8 cellular contexts compared by ENCODE assay signal in genomic region chr15:101287342-101287741, GRCh38. TPM values are rescaled to one million over a fixed set of nuclear protein-coding genes. Genes with fewer than 3 reads are reported as not detected.
DNase-seq lines count a peak whose midpoint lies in the region; ATAC-seq, FAIRE-seq and TF ChIP-seq lines count a peak whose summit lies in the region.
"Not testable (repeated sequence)": the region's sequence is repeated elsewhere in the genome, so short reads cannot be mapped to it uniquely, and the experiment has no call there.

No MANE protein-coding gene starts in this region.

- peaks cover 45% of the 10 kb centered on the region for H3K79me2 ChIP-seq in astrocyte (ENCODE audit: insufficient read depth, low read length)

- H3K9me3 Mint-ChIP-seq in CD4-positive, CD25-positive, alpha-beta regulatory T cell; activated CD8-positive, alpha-beta T cell treated with anti-CD3 and anti-CD28 coated beads, Interleukin-2, amount 10 ng/mL, durations not matched to agents 7 days and 5 days (ENCODE audit: insufficient read depth); activated T-cell treated with anti-CD3 and anti-CD28 coated beads, Interleukin-2, amount 50 U/mL, for 24 hours; activated naive CD4-positive, alpha-beta T cell treated with anti-CD3 and anti-CD28 coated beads, Interleukin-2, amount 10 ng/mL, durations not matched to agents 7 days and 5 days; astrocyte (ENCODE audit: unreplicated experiment); immature natural killer cell: not testable (repeated sequence)

- H3K36me3 Mint-ChIP-seq in CD4-positive, CD25-positive, alpha-beta regulatory T cell = peaks cover 55% of the 10 kb centered on the region
- H3K36me3 Mint-ChIP-seq in T-helper 17 cell (ENCODE audit: low read depth) = not testable (repeated sequence)
- peaks cover 76% of the 10 kb centered on the region for H3K36me3 Mint-ChIP-seq in activated CD8-positive, alpha-beta T cell treated with anti-CD3 and anti-CD28 coated beads, Interleukin-2, amount 10 ng/mL, durations not matched to agents 7 days and 5 days (ENCODE audit: low read depth)
- peaks cover 99% of the 10 kb centered on the region for H3K36me3 Mint-ChIP-seq in activated T-cell treated with anti-CD3 and anti-CD28 coated beads, Interleukin-2, amount 50 U/mL, for 24 hours (ENCODE audit: low read depth)
- H3K36me3 Mint-ChIP-seq in activated naive CD4-positive, alpha-beta T cell treated with anti-CD3 and anti-CD28 coated beads, Interleukin-2, amount 10 ng/mL, durations not matched to agents 7 days and 5 days = peaks cover 70% of the 10 kb centered on the region
- H3K36me3 Mint-ChIP-seq in astrocyte (ENCODE audit: low read depth, unreplicated experiment) = peaks cover 13% of the 10 kb centered on the region
- peaks cover 20 to 49% (median 25%) of the 10 kb centered on the region in 3 donors for H3K36me3 Mint-ChIP-seq in immature natural killer cell

- not testable (repeated sequence) for ATAC-seq in CD4-positive, CD25-positive, alpha-beta regulatory T cell (ENCODE audit: low read depth in 2 of 2); T-helper 17 cell; activated CD8-positive, alpha-beta T cell treated with anti-CD3 and anti-CD28 coated beads, Interleukin-2, amount 10 ng/mL, durations not matched to agents 7 days and 5 days

- peaks cover 15 to 48% (median 35%) of the 10 kb centered on the region in 4 donors for H3K4me1 Mint-ChIP-seq in CD4-positive, CD25-positive, alpha-beta regulatory T cell
- H3K4me1 Mint-ChIP-seq in T-helper 17 cell = peaks cover 20% of the 10 kb centered on the region
- H3K4me1 Mint-ChIP-seq in activated CD8-positive, alpha-beta T cell treated with anti-CD3 and anti-CD28 coated beads, Interleukin-2, amount 10 ng/mL, durations not matched to agents 7 days and 5 days (ENCODE audit: low read depth) = peaks cover 42% of the 10 kb centered on the region
- H3K4me1 Mint-ChIP-seq in activated T-cell treated with anti-CD3 and anti-CD28 coated beads, Interleukin-2, amount 50 U/mL, for 24 hours (ENCODE audit: low read depth) = peaks cover 51% of the 10 kb centered on the region
- peaks cover 42% of the 10 kb centered on the region for H3K4me1 Mint-ChIP-seq in activated naive CD4-positive, alpha-beta T cell treated with anti-CD3 and anti-CD28 coated beads, Interleukin-2, amount 10 ng/mL, durations not matched to agents 7 days and 5 days
- H3K4me1 Mint-ChIP-seq in astrocyte (ENCODE audit: low read depth, unreplicated experiment) = not testable (repeated sequence)
- peaks cover 31 to 61% of the 10 kb centered on the region in 2 donors for H3K4me1 Mint-ChIP-seq in immature natural killer cell

- H2AFZ ChIP-seq in astrocyte (ENCODE audit: low read depth, low read length) = not testable (repeated sequence)

- H3K27ac ChIP-seq in CD4-positive, CD25-positive, alpha-beta regulatory T cell (ENCODE audit: insufficient read depth, low read length, poor library complexity, severe bottlenecking); astrocyte (ENCODE audit: low read depth, low read length): not testable (repeated sequence)
- peak overlapping the region; percentile 16 to 29 for H3K27ac ChIP-seq in testis

- H3K36me3 ChIP-seq in CD4-positive, CD25-positive, alpha-beta regulatory T cell (ENCODE audit: control insufficient read depth, insufficient read depth, low read length) = peaks cover 70% of the 10 kb centered on the region
- peaks cover 58% of the 10 kb centered on the region for H3K36me3 ChIP-seq in astrocyte (ENCODE audit: insufficient read depth, low read length)
- not testable (repeated sequence) for H3K36me3 ChIP-seq in testis (ENCODE audit: low read depth, missing control alignments)

- H3K4me3 Mint-ChIP-seq in CD4-positive, CD25-positive, alpha-beta regulatory T cell = peak overlapping the region in 1 of 4 donors; percentile 33
- not testable (repeated sequence) for H3K4me3 Mint-ChIP-seq in T-helper 17 cell; activated CD8-positive, alpha-beta T cell treated with anti-CD3 and anti-CD28 coated beads, Interleukin-2, amount 10 ng/mL, durations not matched to agents 7 days and 5 days; activated T-cell treated with anti-CD3 and anti-CD28 coated beads, Interleukin-2, amount 50 U/mL, for 24 hours; activated naive CD4-positive, alpha-beta T cell treated with anti-CD3 and anti-CD28 coated beads, Interleukin-2, amount 10 ng/mL, durations not matched to agents 7 days and 5 days; astrocyte (ENCODE audit: unreplicated experiment); immature natural killer cell

- DNase-seq in CD4-positive, CD25-positive, alpha-beta regulatory T cell; T-helper 17 cell; activated CD8-positive, alpha-beta T cell treated with anti-CD3 and anti-CD28 coated beads, Interleukin-2, amount 10 ng/mL, durations not matched to agents 7 days and 5 days; activated T-cell treated with anti-CD3 and anti-CD28 coated beads, Interleukin-2, amount 50 U/mL, for 24 hours; activated naive CD4-positive, alpha-beta T cell treated with anti-CD3 and anti-CD28 coated beads, Interleukin-2, amount 10 ng/mL, durations not matched to agents 7 days and 5 days; astrocyte (ENCODE audit: low read depth); immature natural killer cell; testis: not testable (repeated sequence)

- WGBS in testis, 2 donors = 85% methylated on average over 6 of the region's 6 CpGs

- CTCF ChIA-PET in activated CD8-positive, alpha-beta T cell treated with anti-CD3 and anti-CD28 coated beads, Interleukin-2, amount 10 ng/mL, durations not matched to agents 7 days and 5 days (lab: Charles Lee) = interaction anchor here (0.7 to 15.0 kb wide), 7 partner anchors 8 to 376 kb away, joined by 3 to 202 read pairs (median 8); no protein-coding TSS in a partner anchor
- CTCF ChIA-PET in activated naive CD4-positive, alpha-beta T cell treated with anti-CD3 and anti-CD28 coated beads, Interleukin-2, amount 10 ng/mL, durations not matched to agents 7 days and 5 days (lab: Charles Lee) = interaction anchor here (0.6 to 3.6 kb wide), 10 partner anchors 11 to 367 kb away, joined by 3 to 31 read pairs (median 4); no protein-coding TSS in a partner anchor

- TF ChIP-seq POLR2A in testis (IDR thresholded peaks at IDR 0.05) = not testable (repeated sequence)

- H3K4me2 ChIP-seq in astrocyte (ENCODE audit: low read length) = not testable (repeated sequence)

- H3K27ac Mint-ChIP-seq in CD4-positive, CD25-positive, alpha-beta regulatory T cell = peak overlapping the region in 2 of 3 donors; percentile 35 to 69
- H3K27ac Mint-ChIP-seq in T-helper 17 cell (peak overlapping the region; percentile 24), astrocyte (ENCODE audit: unreplicated experiment) (peak overlapping the region; percentile 41), immature natural killer cell (peak overlapping the region in 4 of 6 donors; percentile 40 to 68 (median 52))
- H3K27ac Mint-ChIP-seq in activated CD8-positive, alpha-beta T cell treated with anti-CD3 and anti-CD28 coated beads, Interleukin-2, amount 10 ng/mL, durations not matched to agents 7 days and 5 days = peak overlapping the region; percentile 64
- H3K27ac Mint-ChIP-seq in activated T-cell treated with anti-CD3 and anti-CD28 coated beads, Interleukin-2, amount 50 U/mL, for 24 hours = peak overlapping the region; percentile 23
- peak overlapping the region; percentile 24 for H3K27ac Mint-ChIP-seq in activated naive CD4-positive, alpha-beta T cell treated with anti-CD3 and anti-CD28 coated beads, Interleukin-2, amount 10 ng/mL, durations not matched to agents 7 days and 5 days

- H3K27me3 ChIP-seq in CD4-positive, CD25-positive, alpha-beta regulatory T cell (ENCODE audit: control insufficient read depth, insufficient read depth, low read length); astrocyte (ENCODE audit: insufficient read depth, low read length); testis: not testable (repeated sequence)

- H3K4me3 ChIP-seq in CD4-positive, CD25-positive, alpha-beta regulatory T cell (ENCODE audit: low read depth, low read length); astrocyte (ENCODE audit: insufficient read depth, low read depth, low read length); testis: not testable (repeated sequence)

- intact Hi-C loops in testis (cut with DNase I; ENCODE audit: low total_unique reads) = not testable (repeated sequence)

- peaks cover 15% of the 10 kb centered on the region for H3K4me1 ChIP-seq in CD4-positive, CD25-positive, alpha-beta regulatory T cell (ENCODE audit: control insufficient read depth, insufficient read depth, low read length, poor library complexity, severe bottlenecking)
- H3K4me1 ChIP-seq in astrocyte (ENCODE audit: insufficient read depth, low read length) = not testable (repeated sequence)
- peaks cover 21% of the 10 kb centered on the region for H3K4me1 ChIP-seq in testis

- not testable (repeated sequence) for TF ChIP-seq CTCF in astrocyte (IDR thresholded peaks at IDR 0.05; ENCODE audit: insufficient read depth, low read depth, low read length); testis (IDR thresholded peaks at IDR 0.05)

- H3K9ac ChIP-seq in astrocyte (ENCODE audit: low read length) = not testable (repeated sequence)

- POLR2A ChIA-PET in activated CD8-positive, alpha-beta T cell treated with anti-CD3 and anti-CD28 coated beads, Interleukin-2, amount 10 ng/mL, durations not matched to agents 7 days and 5 days (lab: Charles Lee) = interaction anchor here (1.6 kb wide), 1 partner anchor 355 kb away, joined by 5 read pairs; no protein-coding TSS in a partner anchor

- H3K27me3 Mint-ChIP-seq in CD4-positive, CD25-positive, alpha-beta regulatory T cell; T-helper 17 cell; activated CD8-positive, alpha-beta T cell treated with anti-CD3 and anti-CD28 coated beads, Interleukin-2, amount 10 ng/mL, durations not matched to agents 7 days and 5 days (ENCODE audit: low read depth); activated T-cell treated with anti-CD3 and anti-CD28 coated beads, Interleukin-2, amount 50 U/mL, for 24 hours; activated naive CD4-positive, alpha-beta T cell treated with anti-CD3 and anti-CD28 coated beads, Interleukin-2, amount 10 ng/mL, durations not matched to agents 7 days and 5 days; astrocyte (ENCODE audit: low read depth, unreplicated experiment); immature natural killer cell (ENCODE audit: low read depth in 3 of 3): not testable (repeated sequence)

- not testable (repeated sequence) for FAIRE-seq in astrocyte (lab: Jason Lieb, UNC)

- peaks cover 35% of the 10 kb centered on the region for H4K20me1 ChIP-seq in astrocyte (ENCODE audit: insufficient read depth, low read length)

- H3K9me3 ChIP-seq in CD4-positive, CD25-positive, alpha-beta regulatory T cell (ENCODE audit: control insufficient read depth in 2 of 2, low read length in 2 of 2); T-helper 17 cell (ENCODE audit: control insufficient read depth, low read length, poor library complexity, severe bottlenecking); astrocyte (ENCODE audit: insufficient read depth, low read depth, low read length); testis: not testable (repeated sequence)

RNA-seq across cellular contexts. Expression of gene SNRPA1, which starts 7.7 kb away (rescaled TPM):
- total RNA-seq in CD4-positive, CD25-positive, alpha-beta regulatory T cell = 176 TPM
- 10 to 100 TPM; 67.0 to 85.2 (median 68.4) TPM for polyA plus RNA-seq in CD4-positive, CD25-positive, alpha-beta regulatory T cell
- total RNA-seq in T-helper 17 cell = 100 to 1,000 TPM; 166 to 206 TPM
- 100 to 1,000 TPM; 138 to 144 TPM for total RNA-seq in activated CD8-positive, alpha-beta T cell treated with anti-CD3 and anti-CD28 coated beads, Interleukin-2, amount 10 ng/mL, durations not matched to agents 7 days and 5 days
- total RNA-seq in astrocyte = 65.9 and 79.5 TPM in 2 replicates
- 10 to 100 TPM; 38.6 to 65.0 (median 53.4) TPM for polyA plus RNA-seq in immature natural killer cell
- total RNA-seq in testis = 10 to 100 TPM; 91.0 to 91.1 TPM
- polyA plus RNA-seq in testis (ENCODE audit: insufficient read depth, low read depth, low replicate concordance) = 121 TPM

RNA-seq across cellular contexts. Expression of gene SELENOS, which starts 10.1 kb away (rescaled TPM):
- total RNA-seq in CD4-positive, CD25-positive, alpha-beta regulatory T cell = 32.3 TPM
- 10 to 100 TPM; 56.8 to 72.5 (median 60.0) TPM for polyA plus RNA-seq in CD4-positive, CD25-positive, alpha-beta regulatory T cell
- total RNA-seq in T-helper 17 cell (10 to 100 TPM; 28.0 to 36.3 TPM), astrocyte (71.2 and 79.4 TPM in 2 replicates), testis (100 to 1,000 TPM; 128 to 134 TPM)
- total RNA-seq in activated CD8-positive, alpha-beta T cell treated with anti-CD3 and anti-CD28 coated beads, Interleukin-2, amount 10 ng/mL, durations not matched to agents 7 days and 5 days = 10 to 100 TPM; 29.8 to 32.2 TPM
- polyA plus RNA-seq in immature natural killer cell (100 to 1,000 TPM in 1 of 3 donors, 10 to 100 TPM in 2; 88.7 to 122 (median 94.9) TPM), testis (ENCODE audit: insufficient read depth, low read depth, low replicate concordance) (178 TPM)

RNA-seq across cellular contexts. Expression of gene CHSY1, which starts 35.5 kb away (rescaled TPM):
- 24.8 TPM for total RNA-seq in CD4-positive, CD25-positive, alpha-beta regulatory T cell
- polyA plus RNA-seq in CD4-positive, CD25-positive, alpha-beta regulatory T cell = 1 to 10 TPM; 2.4 to 3.8 (median 2.6) TPM
- total RNA-seq in T-helper 17 cell (10 to 100 TPM; 10.5 to 12.9 TPM), astrocyte (42.2 and 48.0 TPM in 2 replicates), testis (10 to 100 TPM; 31.1 to 36.1 TPM)
- total RNA-seq in activated CD8-positive, alpha-beta T cell treated with anti-CD3 and anti-CD28 coated beads, Interleukin-2, amount 10 ng/mL, durations not matched to agents 7 days and 5 days = 10 to 100 TPM; 44.6 to 46.4 TPM
- polyA plus RNA-seq in immature natural killer cell (1 to 10 TPM; 2.8 to 4.0 (median 2.8) TPM), testis (ENCODE audit: insufficient read depth, low read depth, low replicate concordance) (20.0 TPM)
